ENCODE assay signal across 20 cellular contexts in the genomic region with DNA sequence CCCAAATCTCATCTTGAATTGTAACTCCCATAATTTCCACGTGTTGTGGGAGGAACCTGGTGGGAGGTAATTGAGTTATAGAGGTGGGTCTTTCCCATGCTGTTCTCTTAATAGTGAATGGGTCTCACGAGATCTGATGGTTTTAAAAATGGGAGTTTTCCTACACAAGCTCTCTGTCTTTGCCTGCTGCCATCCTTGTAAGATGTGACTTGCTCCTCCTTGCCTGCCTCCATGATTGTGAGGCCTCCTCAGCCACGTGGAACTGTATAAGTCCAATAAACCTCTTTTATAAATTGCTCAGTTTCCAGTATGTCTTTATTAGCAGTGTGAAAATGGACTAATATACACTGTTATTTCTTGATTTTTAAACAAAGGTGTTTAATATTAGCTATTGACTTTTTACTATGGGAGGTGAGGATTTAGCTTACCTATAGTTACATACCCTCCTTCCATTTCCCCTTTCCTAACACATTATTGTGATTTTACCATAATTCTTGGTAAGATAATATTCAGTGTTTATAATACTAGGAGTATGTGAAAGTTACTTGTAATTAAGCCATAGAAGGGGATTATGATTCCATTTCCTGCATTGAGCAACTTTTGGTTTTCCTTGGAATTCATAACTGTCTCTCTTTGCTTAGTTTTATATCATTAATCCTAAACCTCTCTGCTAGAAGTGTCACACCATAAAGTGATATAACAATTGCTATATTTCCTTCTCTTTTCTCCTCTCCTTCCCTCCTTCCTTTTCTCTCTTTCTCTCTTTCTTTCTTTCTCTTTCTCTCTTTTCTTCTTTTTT.
"Had no signal": no experiment of that assay in that cellular context is flagged by ENCODE, and none has a peak within 500 bp of the region (broad histone marks: within the 10 kb centered on the region; RNA-seq: fewer than 3 reads in every experiment).

No MANE protein-coding gene starts in this region.

- DNase-seq: cortex of kidney; effector memory CD4-positive, alpha-beta T cell; foreskin melanocyte; head of caudate nucleus; kidney glomerular epithelial cell; naive thymus-derived CD4-positive, alpha-beta T cell; nephron progenitor cell; psoas muscle; sigmoid colon; small intestine; stimulated activated CD4-positive, alpha-beta T cell treated with anti-CD3 and anti-CD28 coated beads, Interleukin-12 subunit alpha, Interleukin-12 subunit beta, amount 100 ng/mL, for 4 hours; stimulated activated naive CD4-positive, alpha-beta T cell; stomach; substantia nigra; transverse colon had no signal

- H3K27me3 ChIP-seq: hepatocyte, right atrium auricular region, sigmoid colon, stomach, transverse colon had no signal

- ATAC-seq: esophagus mucosa; naive thymus-derived CD4-positive, alpha-beta T cell; psoas muscle had no signal

- FAIRE-seq: endometrium, small intestine had no signal

- H3K4me3 ChIP-seq: hepatocyte, psoas muscle, right atrium auricular region, sigmoid colon, stomach, thoracic aorta, transverse colon had no signal

- H3K36me3 ChIP-seq: right atrium auricular region, sigmoid colon, stomach, thoracic aorta, transverse colon had no signal
